8 cellular contexts compared by ENCODE assay signal in genomic region chr20:57718490-57719009, GRCh38. TPM values are rescaled to one million over a fixed set of nuclear protein-coding genes. Genes with fewer than 3 reads are reported as not detected.
A peak's percentile ranks its signal among the peaks of the same experiment; 100 is the strongest.
DNase-seq lines count a peak whose midpoint lies in the region; ATAC-seq, FAIRE-seq and TF ChIP-seq lines count a peak whose summit lies in the region.

No MANE protein-coding gene starts in this region.

- no peaks in the 10 kb centered on the region for H3K36me3 Mint-ChIP-seq in activated CD4-positive, alpha-beta memory T cell treated with anti-CD3 and anti-CD28 coated beads for 36 hours

- H3K27me3 ChIP-seq in HepG2 (ENCODE audit: control insufficient read depth in 1 of 2, insufficient read depth in 2 of 2, low read length in 2 of 2), result peaks cover 13 to 70% of the 10 kb centered on the region in 2 experiments

- H3K4me1 Mint-ChIP-seq in activated CD4-positive, alpha-beta memory T cell treated with anti-CD3 and anti-CD28 coated beads for 36 hours (ENCODE audit: low read depth), result peaks cover 9% of the 10 kb centered on the region

- WGBS in HepG2 (ENCODE audit: low lambda C conversion rate), result 9% methylated on average over 26 of the region's 31 CpGs

- H2AFZ ChIP-seq in HepG2 (ENCODE audit: low read length), result no peak overlapping the region

- POLR2A ChIA-PET in activated CD4-positive, alpha-beta memory T cell treated with anti-CD3 and anti-CD28 coated beads for 36 hours (lab: Charles Lee), result no interaction called here
- POLR2A ChIA-PET in HepG2 (lab: Yijun Ruan, JAX), result no interaction called here

- peak; percentile 95 for DNase-seq in AG10803 (ENCODE audit: low read depth)
- DNase-seq in GM19240 (ENCODE audit: insufficient read length, low spot score), result peak; percentile 99
- peak; percentile 97 for DNase-seq in NCI-H524 (lab: John Stamatoyannopoulos, UW)
- peak; percentile 96 for DNase-seq in activated CD4-positive, alpha-beta memory T cell treated with anti-CD3 and anti-CD28 coated beads for 36 hours
- DNase-seq in dermis microvascular lymphatic vessel endothelial cell (ENCODE audit: low read depth in 2 of 2), result peak; percentile 77 to 97
- peak; percentile 65 for DNase-seq in HepG2 (ENCODE audit: low spot score)
- peak; percentile 89 for DNase-seq in stimulated activated CD4-positive, alpha-beta T cell treated with anti-CD3 and anti-CD28 coated beads, Interleukin-2, amount 100 ng/mL, for 4 hours (ENCODE audit: low read depth)

- peak overlapping the region; percentile 37 for H3K4me3 Mint-ChIP-seq in activated CD4-positive, alpha-beta memory T cell treated with anti-CD3 and anti-CD28 coated beads for 36 hours

- H3K9me3 Mint-ChIP-seq in activated CD4-positive, alpha-beta memory T cell treated with anti-CD3 and anti-CD28 coated beads for 36 hours, result no peaks in the 10 kb centered on the region

- CTCF ChIA-PET in activated CD4-positive, alpha-beta memory T cell treated with anti-CD3 and anti-CD28 coated beads for 36 hours (lab: Charles Lee), result interaction anchor here (1.2 to 1.5 kb wide), 2 partner anchors 9 to 96 kb away, joined by 4 to 5 read pairs; partner anchors contain the start of gene PMEPA1
- CTCF ChIA-PET in HepG2 (lab: Yijun Ruan, JAX; ENCODE audit: low intra/inter-chr PET ratio, low total read pairs), result no interaction called here

- H3K9ac ChIP-seq in HepG2 (ENCODE audit: insufficient read depth, low read depth, low read length), result no peak overlapping the region

- ATAC-seq in HG03432 (IDR thresholded peaks at IDR 0.05; ENCODE audit: unreplicated experiment) (peak; percentile 90), HepG2 (peak; percentile 84)

- no TSS peak for BruUV-seq in HepG2 (replicated peaks; lab: Mats Ljungman, UMichigan)

- H3K4me1 ChIP-seq in HepG2 (ENCODE audit: insufficient read depth, low read length), result no peaks in the 10 kb centered on the region

- H3K4me3 ChIP-seq in AG10803 (ENCODE audit: low read length) (peak overlapping the region; percentile 52), HepG2 (replicated peaks in 1 of 3; ENCODE audit: insufficient read depth in 1 of 3, low read depth in 2 of 3, low read length in 3 of 3) (no peak overlapping the region)

- TF ChIP-seq CTCF in AG10803 (conservative IDR thresholded peaks at IDR 0.05; ENCODE audit: low read length) (no peak), HepG2 (CRISPR knock-in tag; IDR thresholded peaks at IDR 0.05) (no peak)

- no peaks in the 10 kb centered on the region for H4K20me1 ChIP-seq in HepG2 (ENCODE audit: insufficient read depth, low read length)

- no peak for TF ChIP-seq EP300 in HepG2 (IDR thresholded peaks at IDR 0.05; ENCODE audit: low read depth in 2 of 2, low read length in 2 of 2)
- no peak for TF ChIP-seq EP300 in HepG2 (CRISPR knock-in tag; IDR thresholded peaks at IDR 0.05; ENCODE audit: borderline replicate concordance)

- no peaks in the 10 kb centered on the region for H3K36me3 ChIP-seq in HepG2 (replicated peaks in 1 of 2; ENCODE audit: control insufficient read depth in 1 of 2, insufficient read depth in 2 of 2, low read length in 2 of 2)

- H3K79me2 ChIP-seq in HepG2 (ENCODE audit: insufficient read depth, low read length), result no peaks in the 10 kb centered on the region

- no peaks in the 10 kb centered on the region for H3K9me3 ChIP-seq in HepG2 (ENCODE audit: low read length)

- no peak overlapping the region for H3K27ac Mint-ChIP-seq in activated CD4-positive, alpha-beta memory T cell treated with anti-CD3 and anti-CD28 coated beads for 36 hours

- no peak for TF ChIP-seq RAD21 in HepG2 (CRISPR knock-in tag; IDR thresholded peaks at IDR 0.05)

- in situ Hi-C loops in HepG2 (cut with HindIII; ENCODE audit: extremely low pct_ligation_motif_present, low pct_unique_long_range_greater_than_20kb), result no loop called here

- H3K4me2 ChIP-seq in HepG2 (ENCODE audit: low read depth, low read length), result peak overlapping the region; percentile 2; the same call in 1 of the 2 replicates

- H3K27ac ChIP-seq in HepG2 (ENCODE audit: extremely low read length, insufficient read depth, low read length), result no peak overlapping the region

- peaks cover 1% of the 10 kb centered on the region for H3K27me3 Mint-ChIP-seq in activated CD4-positive, alpha-beta memory T cell treated with anti-CD3 and anti-CD28 coated beads for 36 hours

- no peak for FAIRE-seq in HepG2 (lab: Jason Lieb, UNC)

- TF ChIP-seq POLR2A in HepG2 (IDR thresholded peaks at IDR 0.05; ENCODE audit: insufficient read depth in 1 of 2, low read depth in 2 of 2, low read length in 2 of 2), result no peak

- intact Hi-C loops in activated CD4-positive, alpha-beta memory T cell treated with anti-CD3 and anti-CD28 coated beads for 36 hours (cut with micrococcal nuclease), result loop anchor here (1.0 to 5.0 kb wide), 3 partner anchors 8 to 326 kb away; partner anchors contain the start of genes PMEPA1 and RBM38
- intact Hi-C loops in HepG2 (cut with micrococcal nuclease; ENCODE audit: unreplicated experiment), result no loop called here

TF ChIP-seq in HepG2, 621 proteins besides CTCF, POLR2A, EP300 and RAD21 (continues in another document):
- TF ChIP-seq FOXA1 (IDR thresholded peaks at IDR 0.05) (no peak), FOXA1 (CRISPR knock-in tag; IDR thresholded peaks at IDR 0.05) (no peak), SOX5 (CRISPR knock-in tag; IDR thresholded peaks at IDR 0.05; ENCODE audit: borderline replicate concordance) (no peak), TBX2 (CRISPR knock-in tag; IDR thresholded peaks at IDR 0.05; ENCODE audit: borderline replicate concordance) (no peak), ZNF660 (CRISPR knock-in tag; IDR thresholded peaks at IDR 0.05; ENCODE audit: borderline replicate concordance, low read depth) (no peak), NFYB (CRISPR knock-in tag; IDR thresholded peaks at IDR 0.05) (peak; percentile 90), ZNF460 (CRISPR knock-in tag; IDR thresholded peaks at IDR 0.05; ENCODE audit: borderline replicate concordance) (no peak), E2F5 (CRISPR knock-in tag; conservative IDR thresholded peaks at IDR 0.05) (no peak), ZNF768 (CRISPR knock-in tag; IDR thresholded peaks at IDR 0.05) (peak; percentile 22; the same call in 1 of the 2 replicates)
- TF ChIP-seq, protein P1, sequence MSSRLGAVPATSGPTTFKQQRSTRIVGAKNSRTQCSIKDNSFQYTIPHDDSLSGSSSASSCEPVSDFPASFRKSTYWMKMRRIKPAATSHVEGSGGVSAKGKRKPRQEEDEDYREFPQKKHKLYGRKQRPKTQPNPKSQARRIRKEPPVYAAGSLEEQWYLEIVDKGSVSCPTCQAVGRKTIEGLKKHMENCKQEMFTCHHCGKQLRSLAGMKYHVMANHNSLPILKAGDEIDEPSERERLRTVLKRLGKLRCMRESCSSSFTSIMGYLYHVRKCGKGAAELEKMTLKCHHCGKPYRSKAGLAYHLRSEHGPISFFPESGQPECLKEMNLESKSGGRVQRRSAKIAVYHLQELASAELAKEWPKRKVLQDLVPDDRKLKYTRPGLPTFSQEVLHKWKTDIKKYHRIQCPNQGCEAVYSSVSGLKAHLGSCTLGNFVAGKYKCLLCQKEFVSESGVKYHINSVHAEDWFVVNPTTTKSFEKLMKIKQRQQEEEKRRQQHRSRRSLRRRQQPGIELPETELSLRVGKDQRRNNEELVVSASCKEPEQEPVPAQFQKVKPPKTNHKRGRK (CRISPR knock-in tag; IDR thresholded peaks at IDR 0.05), result no peak
- TF ChIP-seq, protein P2, sequence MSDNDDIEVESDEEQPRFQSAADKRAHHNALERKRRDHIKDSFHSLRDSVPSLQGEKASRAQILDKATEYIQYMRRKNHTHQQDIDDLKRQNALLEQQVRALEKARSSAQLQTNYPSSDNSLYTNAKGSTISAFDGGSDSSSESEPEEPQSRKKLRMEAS (IDR thresholded peaks at IDR 0.05), result 0 out of 2 replicates have a peak, but pooled peaks have one; percentile 20

RNA-seq across cellular contexts. Expression of gene PMEPA1, which starts 8.7 kb away (rescaled TPM):
- 1 to 10 TPM; 2.5 to 3.0 TPM for total RNA-seq in activated CD4-positive, alpha-beta memory T cell treated with anti-CD3 and anti-CD28 coated beads for 36 hours
- total RNA-seq in dermis microvascular lymphatic vessel endothelial cell (0.51 and 1.1 TPM in 2 replicates), HepG2 (2016; rRNA removed; fragmentation: Illumina TruSeq; extraction: Trizol) (not detected in 2 replicates)
- total RNA-seq in HepG2 (2016; cell fraction: cytosol; rRNA removed; fragmentation: Illumina TruSeq; extraction: Trizol; ENCODE audit: low read depth), result not detected in 2 replicates
- total RNA-seq in HepG2 (2016; cell fraction: insoluble cytoplasmic fraction; rRNA removed; fragmentation: Illumina TruSeq; extraction: Trizol), result not detected in 2 replicates
- 0.31 TPM in 1 of 2 replicates, not detected in the other for total RNA-seq in HepG2 (2016; cell fraction: membrane; rRNA removed; fragmentation: Illumina TruSeq; extraction: Trizol)
- total RNA-seq in HepG2 (2016; cell fraction: nucleus; rRNA removed; fragmentation: Illumina TruSeq; extraction: Trizol), result not detected in 2 replicates
- polyA plus RNA-seq in HepG2 (2011; rRNA removed), result 0.08 TPM in 1 of 2 replicates, not detected in the other
- 0.03 TPM in 1 of 2 replicates, not detected in the other for polyA plus RNA-seq in HepG2 (2011; cell fraction: cytosol; rRNA removed)
- 0.12 and 0.16 TPM in 2 replicates for polyA plus RNA-seq in HepG2 (2011; cell fraction: nucleus; rRNA removed)
- not detected in 2 replicates for polyA plus RNA-seq in HepG2 (2012)
- not detected in 2 replicates for polyA plus RNA-seq in HepG2 (2016; cell fraction: cytosol; fragmentation: Illumina TruSeq; extraction: Trizol; ENCODE audit: low read depth)
- polyA plus RNA-seq in HepG2 (2016; cell fraction: insoluble cytoplasmic fraction; fragmentation: Illumina TruSeq; extraction: Trizol; ENCODE audit: low read depth), result not detected in 2 replicates
- polyA plus RNA-seq in HepG2 (2016; cell fraction: membrane; fragmentation: Illumina TruSeq; extraction: Trizol; ENCODE audit: low read depth), result 0.15 TPM in 1 of 2 replicates, not detected in the other
- not detected in 2 replicates for polyA plus RNA-seq in HepG2 (2016; cell fraction: nucleus; fragmentation: Illumina TruSeq; extraction: Trizol; ENCODE audit: insufficient read depth, low read depth)
- 0.20 and 7.8 TPM in 2 replicates for polyA minus RNA-seq in HepG2 (2011; rRNA and poly(A)+ RNA removed; ENCODE audit: low replicate concordance)
- 0.53 TPM in 1 of 2 replicates, not detected in the other for polyA minus RNA-seq in HepG2 (2011; cell fraction: cytosol; rRNA and poly(A)+ RNA removed)
- 0.39 TPM in 1 of 2 replicates, not detected in the other for polyA minus RNA-seq in HepG2 (2011; cell fraction: nucleus; rRNA and poly(A)+ RNA removed)
